12 cellular contexts compared by ENCODE assay signal in genomic region chr19:7182489-7182888, GRCh38.
DNase-seq lines count a peak whose midpoint lies in the region; ATAC-seq and TF ChIP-seq lines count a peak whose summit lies in the region.
"Had no signal": no experiment of that assay in that cellular context is flagged by ENCODE, and none has a peak within 500 bp of the region (broad histone marks: within the 10 kb centered on the region; RNA-seq: fewer than 3 reads in every experiment).

No MANE protein-coding gene starts in this region.

- H3K27ac ChIP-seq in right lobe of liver, result peak overlapping the region; percentile 23 to 60 (median 49)
- H3K27ac ChIP-seq: cardiac muscle cell had no signal

- no peaks in the 10 kb centered on the region for H3K9me3 Mint-ChIP-seq in stimulated activated memory B cell treated with anti-CD40 and anti-IgM and Interleukin-4, amounts not matched to agents 10 μg/mL and 1 μg/mL and 100 μg/mL, for 72 hours
- H3K9me3 Mint-ChIP-seq: activated T-helper 17 cell treated with anti-CD3 and anti-CD28 coated beads, Interleukin-2, amount 50 U/mL, for 72 hours; CD4-positive, alpha-beta T cell had no signal

- DNase-seq in GM06990 (ENCODE audit: extremely low read depth, insufficient read length) (no peak), adipocyte (ENCODE audit: low read depth) (no peak), right lobe of liver (no peak), ureter (ENCODE audit: low spot score) (no peak), SW480 (ENCODE audit: low spot score) (no peak)
- DNase-seq: CD4-positive, alpha-beta T cell had no signal

- peak overlapping the region; percentile 89 for H3K27ac Mint-ChIP-seq in stimulated activated memory B cell treated with anti-CD40 and anti-IgM and Interleukin-4, amounts not matched to agents 10 μg/mL and 1 μg/mL and 100 μg/mL, for 72 hours
- H3K27ac Mint-ChIP-seq: activated T-helper 17 cell treated with anti-CD3 and anti-CD28 coated beads, Interleukin-2, amount 50 U/mL, for 72 hours had no signal

- H3K27me3 ChIP-seq in GM06990 (replicated peaks; ENCODE audit: control insufficient read depth, insufficient read depth, low read length), result no peaks in the 10 kb centered on the region
- H3K27me3 ChIP-seq in adipocyte (replicated peaks; ENCODE audit: control insufficient read depth, insufficient read depth, low read length), result no peaks in the 10 kb centered on the region
- no peaks in the 10 kb centered on the region for H3K27me3 ChIP-seq in right lobe of liver
- H3K27me3 ChIP-seq: cardiac muscle cell had no signal

- H3K4me3 Mint-ChIP-seq in stimulated activated memory B cell treated with anti-CD40 and anti-IgM and Interleukin-4, amounts not matched to agents 10 μg/mL and 1 μg/mL and 100 μg/mL, for 72 hours, result peak overlapping the region; percentile 71

- H3K4me3 ChIP-seq in GM06990 (replicated peaks; ENCODE audit: low read depth, low read length) (peak overlapping the region; percentile 31), adipocyte (ENCODE audit: low read length) (peak overlapping the region; percentile 19), right lobe of liver (no peak overlapping the region)
- H3K4me3 ChIP-seq: cardiac muscle cell, smooth muscle cell had no signal

- TF ChIP-seq CTCF in GM06990 (IDR thresholded peaks at IDR 0.05; ENCODE audit: insufficient read depth, low read length, poor library complexity, severe bottlenecking) (no peak), right lobe of liver (IDR thresholded peaks at IDR 0.05) (no peak)

- H3K9me3 ChIP-seq in adipocyte (ENCODE audit: control insufficient read depth, low read length) (no peaks in the 10 kb centered on the region), right lobe of liver (no peaks in the 10 kb centered on the region)

- no peak for TF ChIP-seq POLR2A in right lobe of liver (IDR thresholded peaks at IDR 0.05)

- H3K36me3 ChIP-seq in GM06990 (ENCODE audit: control insufficient read depth, insufficient read depth, low read length) (no peaks in the 10 kb centered on the region), adipocyte (ENCODE audit: control insufficient read depth, insufficient read depth, low read length, severe bottlenecking) (peaks cover 3% of the 10 kb centered on the region), right lobe of liver (peaks cover 0 to 13% (median 2%) of the 10 kb centered on the region in 4 donors)
- H3K36me3 ChIP-seq: cardiac muscle cell had no signal

- intact Hi-C loops in right lobe of liver (cut with DNase I), result no loop called here

- H3K4me1 ChIP-seq in adipocyte (ENCODE audit: control insufficient read depth, insufficient read depth, low read length), result peaks cover 18% of the 10 kb centered on the region
- H3K4me1 ChIP-seq in right lobe of liver, result peaks cover 0 to 23% (median 10%) of the 10 kb centered on the region in 4 donors

- 79% methylated on average over 5 of the region's 5 CpGs for WGBS in right lobe of liver (ENCODE audit: insufficient coverage, low coverage, low lambda C conversion rate, missing lambda C conversion rate)

- peak in 2 of 4 donors; percentile 12 to 18 for ATAC-seq in right lobe of liver
- no peak for ATAC-seq in stimulated activated memory B cell treated with anti-CD40 and anti-IgM and Interleukin-4, amounts not matched to agents 10 μg/mL and 1 μg/mL and 100 μg/mL, for 72 hours
- ATAC-seq in GM19035 (IDR thresholded peaks at IDR 0.05; ENCODE audit: unreplicated experiment), result no peak
- ATAC-seq in HG02678 (IDR thresholded peaks at IDR 0.05; ENCODE audit: unreplicated experiment), result no peak

- H3K36me3 Mint-ChIP-seq in stimulated activated memory B cell treated with anti-CD40 and anti-IgM and Interleukin-4, amounts not matched to agents 10 μg/mL and 1 μg/mL and 100 μg/mL, for 72 hours, result no peaks in the 10 kb centered on the region

- H3K4me1 Mint-ChIP-seq in stimulated activated memory B cell treated with anti-CD40 and anti-IgM and Interleukin-4, amounts not matched to agents 10 μg/mL and 1 μg/mL and 100 μg/mL, for 72 hours, result peaks cover 54% of the 10 kb centered on the region

- H3K27me3 Mint-ChIP-seq in stimulated activated memory B cell treated with anti-CD40 and anti-IgM and Interleukin-4, amounts not matched to agents 10 μg/mL and 1 μg/mL and 100 μg/mL, for 72 hours, result peaks cover 18% of the 10 kb centered on the region
- H3K27me3 Mint-ChIP-seq: activated T-helper 17 cell treated with anti-CD3 and anti-CD28 coated beads, Interleukin-2, amount 50 U/mL, for 72 hours; CD4-positive, alpha-beta T cell had no signal

- H3K9ac ChIP-seq in adipocyte (ENCODE audit: low read length), result peak overlapping the region; percentile 59

Comparison
In these comparisons a context has a peak if more than half of its experiments do, and no peak if none do; other contexts are left out.
1. H3K4me3 ChIP-seq: peak in GM06990 (single experiment) and adipocyte (single experiment); none in right lobe of liver (0 of 3).